Comparison of ENCODE assay signal across 11 cellular contexts in genomic region chr2:142180820-142181533, GRCh38. TPM values are rescaled to one million over a fixed set of nuclear protein-coding genes. Genes with fewer than 3 reads are reported as not detected.
A peak's percentile ranks its signal among the peaks of the same experiment; 100 is the strongest.
DNase-seq lines count a peak whose midpoint lies in the region; ATAC-seq, FAIRE-seq and TF ChIP-seq lines count a peak whose summit lies in the region.
"Had no signal": no experiment of that assay in that cellular context is flagged by ENCODE, and none has a peak within 500 bp of the region (broad histone marks: within the 10 kb centered on the region; RNA-seq: fewer than 3 reads in every experiment).

No MANE protein-coding gene starts in this region.

- BruUV-seq in Caco-2 (replicated peaks; lab: Mats Ljungman, UMichigan), result no TSS peak

- intact Hi-C loops in Caco-2 (cut with micrococcal nuclease; ENCODE audit: unreplicated experiment) (no loop called here), left lung (cut with DNase I) (no loop called here)

- H3K9me3 Mint-ChIP-seq in Caco-2 (ENCODE audit: unreplicated experiment), result no peaks in the 10 kb centered on the region
- H3K9me3 Mint-ChIP-seq in natural killer cell treated with Interleukin-12 subunit alpha and Interleukin-12 subunit beta and Interleukin-15 and Interleukin-18, amount 100 ng/mL, for 72 hours, result peaks cover 7% of the 10 kb centered on the region
- H3K9me3 Mint-ChIP-seq: nephron had no signal

- ATAC-seq in left lung, result peak; percentile 40
- ATAC-seq in natural killer cell treated with Interleukin-12 subunit alpha and Interleukin-12 subunit beta and Interleukin-15 and Interleukin-18, amount 100 ng/mL, for 72 hours, result no peak

- no peak overlapping the region for H3K4me3 Mint-ChIP-seq in Caco-2 (ENCODE audit: unreplicated experiment)
- H3K4me3 Mint-ChIP-seq in natural killer cell treated with Interleukin-12 subunit alpha and Interleukin-12 subunit beta and Interleukin-15 and Interleukin-18, amount 100 ng/mL, for 72 hours, result no peak overlapping the region
- H3K4me3 Mint-ChIP-seq: nephron had no signal

- DNase-seq in Caco-2 (peak; percentile 40 to 47), HAP-1 (ENCODE audit: low spot score in 2 of 2) (peak; percentile 28 to 77), left lung (peak in 1 of 2 donors; percentile 64), RCC 7860 (ENCODE audit: low spot score) (no peak)
- no peak for DNase-seq in natural killer cell treated with Interleukin-12 subunit alpha and Interleukin-12 subunit beta and Interleukin-15 and Interleukin-18, amount 100 ng/mL, for 72 hours (ENCODE audit: low spot score)
- DNase-seq in activated naive CD4-positive, alpha-beta T cell (lab: John Stamatoyannopoulos, UW), result no peak
- no peak for DNase-seq in activated CD4-positive, alpha-beta T cell treated with anti-CD3 and anti-CD28 coated beads for 4 hours
- DNase-seq: NCI-H345, transverse colon had no signal

- H3K4me1 ChIP-seq in Caco-2, result no peaks in the 10 kb centered on the region
- peaks cover 11% of the 10 kb centered on the region for H3K4me1 ChIP-seq in HAP-1
- no peaks in the 10 kb centered on the region for H3K4me1 ChIP-seq in left lung
- H3K4me1 ChIP-seq: transverse colon had no signal

- H3K36me3 Mint-ChIP-seq in Caco-2 (ENCODE audit: insufficient read depth, unreplicated experiment), result no peaks in the 10 kb centered on the region
- H3K36me3 Mint-ChIP-seq in natural killer cell treated with Interleukin-12 subunit alpha and Interleukin-12 subunit beta and Interleukin-15 and Interleukin-18, amount 100 ng/mL, for 72 hours, result no peaks in the 10 kb centered on the region

- H3K4me3 ChIP-seq in Caco-2 (ENCODE audit: low read depth, low read length) (no peak overlapping the region), HAP-1 (no peak overlapping the region), left lung (no peak overlapping the region)
- H3K4me3 ChIP-seq: transverse colon had no signal

- FAIRE-seq in RCC 7860 (lab: Jason Lieb, UNC), result no peak

- POLR2A ChIA-PET in Caco-2 (lab: Charles Lee), result no interaction called here

- no peaks in the 10 kb centered on the region for H3K27me3 ChIP-seq in Caco-2 (replicated peaks; ENCODE audit: control insufficient read depth, insufficient read depth, low read length)
- H3K27me3 ChIP-seq in HAP-1 (ENCODE audit: low read depth), result no peaks in the 10 kb centered on the region
- no peaks in the 10 kb centered on the region for H3K27me3 ChIP-seq in left lung
- H3K27me3 ChIP-seq: transverse colon had no signal

- H3K27me3 Mint-ChIP-seq in Caco-2 (ENCODE audit: insufficient read depth, unreplicated experiment), result no peaks in the 10 kb centered on the region
- no peaks in the 10 kb centered on the region for H3K27me3 Mint-ChIP-seq in natural killer cell treated with Interleukin-12 subunit alpha and Interleukin-12 subunit beta and Interleukin-15 and Interleukin-18, amount 100 ng/mL, for 72 hours

- in situ Hi-C loops in HAP-1 (cut with MboI; ENCODE audit: low sequenced_read_pairs), result no loop called here

- peak; percentile 35 to 38 for TF ChIP-seq CTCF in Caco-2 (IDR thresholded peaks at IDR 0.05; ENCODE audit: insufficient read depth in 1 of 2, low read depth in 1 of 2, low read length in 1 of 2, severe bottlenecking in 1 of 2, unreplicated experiment in 1 of 2)
- TF ChIP-seq CTCF in VCaP (conservative IDR thresholded peaks at IDR 0.05), result peak; percentile 37; the same call in 1 of the 2 replicates
- TF ChIP-seq CTCF in left lung (IDR thresholded peaks at IDR 0.05), result no peak

- H3K36me3 ChIP-seq in Caco-2 (ENCODE audit: control insufficient read depth, insufficient read depth, low read length) (no peaks in the 10 kb centered on the region), HAP-1 (replicated peaks) (no peaks in the 10 kb centered on the region), left lung (no peaks in the 10 kb centered on the region)
- H3K36me3 ChIP-seq: transverse colon had no signal

- no peaks in the 10 kb centered on the region for H3K9me3 ChIP-seq in Caco-2
- no peaks in the 10 kb centered on the region for H3K9me3 ChIP-seq in HAP-1
- no peaks in the 10 kb centered on the region for H3K9me3 ChIP-seq in left lung
- H3K9me3 ChIP-seq: transverse colon had no signal

- CTCF ChIA-PET in Caco-2 (lab: Charles Lee), result no interaction called here

- no peak overlapping the region for H3K27ac Mint-ChIP-seq in Caco-2 (ENCODE audit: unreplicated experiment)
- no peak overlapping the region for H3K27ac Mint-ChIP-seq in natural killer cell treated with Interleukin-12 subunit alpha and Interleukin-12 subunit beta and Interleukin-15 and Interleukin-18, amount 100 ng/mL, for 72 hours
- H3K27ac Mint-ChIP-seq: nephron had no signal

- no peaks in the 10 kb centered on the region for H3K4me1 Mint-ChIP-seq in Caco-2 (ENCODE audit: low read depth, unreplicated experiment)
- H3K4me1 Mint-ChIP-seq in natural killer cell treated with Interleukin-12 subunit alpha and Interleukin-12 subunit beta and Interleukin-15 and Interleukin-18, amount 100 ng/mL, for 72 hours (ENCODE audit: low read depth in 2 of 2), result no peaks in the 10 kb centered on the region

- H3K27ac ChIP-seq in VCaP, result no peak overlapping the region
- H3K27ac ChIP-seq in left lung, result no peak overlapping the region
- H3K27ac ChIP-seq: transverse colon had no signal

RNA-seq across cellular contexts. Expression of gene LRP1B, which starts 50.2 kb away (rescaled TPM):
- 0.30 TPM in 1 of 2 replicates, not detected in the other for total RNA-seq in Caco-2 (2022)
- under 1 TPM; 0.03 to 0.05 TPM for total RNA-seq in left lung
- total RNA-seq in natural killer cell treated with Interleukin-12 subunit alpha and Interleukin-12 subunit beta and Interleukin-15 and Interleukin-18, amount 100 ng/mL, for 72 hours, result not detected

Comparison
In these comparisons a context has a peak if more than half of its experiments do, and no peak if none do; other contexts are left out.
1. DNase-seq: peak in Caco-2 (2 of 2) and HAP-1 (2 of 2); none in natural killer cell treated with Interleukin-12 subunit alpha and Interleukin-12 subunit beta and Interleukin-15 and Interleukin-18, amount 100 ng/mL, for 72 hours (single experiment), activated naive CD4-positive, alpha-beta T cell (0 of 4), RCC 7860 (single experiment) and activated CD4-positive, alpha-beta T cell treated with anti-CD3 and anti-CD28 coated beads for 4 hours (0 of 2).
2. CTCF ChIP-seq: peak in Caco-2 (2 of 2) and VCaP (single experiment); none in left lung (0 of 2).